15 cellular contexts compared by ENCODE assay signal in the genomic region with DNA sequence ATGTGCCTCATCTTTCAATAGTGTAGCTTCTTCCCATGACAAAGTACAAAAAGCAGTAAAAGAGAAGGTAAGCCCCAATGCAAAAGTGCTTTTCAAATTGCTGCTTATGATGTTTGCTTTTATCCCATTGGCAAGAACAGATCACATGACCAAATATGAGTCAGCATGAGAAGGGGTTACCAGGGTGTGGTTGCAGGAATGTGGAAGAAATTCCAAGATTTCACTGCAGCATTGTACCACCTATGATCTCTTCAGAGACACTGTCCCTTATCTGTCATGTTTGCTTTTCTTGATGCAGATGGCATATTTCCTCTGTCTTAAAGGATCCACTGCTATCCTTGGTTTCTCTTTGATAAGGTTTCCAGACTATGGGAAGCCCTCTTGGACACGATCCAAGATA.
DNase-seq lines count a peak whose midpoint lies in the region; ATAC-seq and TF ChIP-seq lines count a peak whose summit lies in the region.
"Had no signal": no experiment of that assay in that cellular context is flagged by ENCODE, and none has a peak within 500 bp of the region (broad histone marks: within the 10 kb centered on the region; RNA-seq: fewer than 3 reads in every experiment).

No MANE protein-coding gene starts in this region.

- TF ChIP-seq POLR2A in stomach (IDR thresholded peaks at IDR 0.05): no peak

- H2AFZ ChIP-seq in PC-3 (ENCODE audit: low read length) (no peak overlapping the region), hepatocyte (no peak overlapping the region)

- POLR2A ChIA-PET in PC-3 (lab: Charles Lee; ENCODE audit: unreplicated experiment): no interaction called here

- H3K79me2 ChIP-seq in PC-3 (ENCODE audit: low read length) (no peaks in the 10 kb centered on the region), hepatocyte (no peaks in the 10 kb centered on the region)

- no peak for TF ChIP-seq CTCF in PC-3 (conservative IDR thresholded peaks at IDR 0.05; ENCODE audit: low read depth, low read length)
- no peak for TF ChIP-seq CTCF in hepatocyte (IDR thresholded peaks at IDR 0.05; ENCODE audit: poor library complexity)
- no peak for TF ChIP-seq CTCF in stomach (IDR thresholded peaks at IDR 0.05)
- TF ChIP-seq CTCF in GM13977 (IDR thresholded peaks at IDR 0.05; ENCODE audit: extremely low read depth, insufficient read depth, missing control alignments): no peak

- BruUV-seq in PC-3 (replicated peaks; lab: Mats Ljungman, UMichigan): no TSS peak

- H3K36me3 ChIP-seq in PC-3 (ENCODE audit: low read depth, low read length): no peaks in the 10 kb centered on the region
- H3K36me3 ChIP-seq in hepatocyte (replicated peaks; ENCODE audit: insufficient read depth, low read depth): no peaks in the 10 kb centered on the region
- no peaks in the 10 kb centered on the region for H3K36me3 ChIP-seq in stomach
- H3K36me3 ChIP-seq: HAP-1 had no signal

- no peak overlapping the region for H3K9ac ChIP-seq in PC-3 (ENCODE audit: low read length)

- TF ChIP-seq EP300 in stomach (IDR thresholded peaks at IDR 0.05): no peak

- in situ Hi-C loops in GM13977 (cut with MboI; ENCODE audit: low pct_unique_long_range_greater_than_20kb, low sequenced_read_pairs, unreplicated experiment): no loop called here

- no peak overlapping the region for H3K27ac ChIP-seq in PC-3 (ENCODE audit: low read length)
- peak overlapping the region; percentile 51 for H3K27ac ChIP-seq in hepatocyte
- H3K27ac ChIP-seq in stomach: no peak overlapping the region
- H3K27ac ChIP-seq: 22Rv1 had no signal

- CTCF ChIA-PET in PC-3 (lab: Charles Lee): no interaction called here

- H3K9me3 ChIP-seq in PC-3 (ENCODE audit: low read length) (no peaks in the 10 kb centered on the region), hepatocyte (ENCODE audit: low read depth) (no peaks in the 10 kb centered on the region), stomach (no peaks in the 10 kb centered on the region)
- H3K9me3 ChIP-seq: HAP-1 had no signal

- no peaks in the 10 kb centered on the region for H3F3A ChIP-seq in PC-3 (ENCODE audit: low read length, unreplicated experiment)

- no peaks in the 10 kb centered on the region for H4K20me1 ChIP-seq in PC-3 (ENCODE audit: low read length)
- H4K20me1 ChIP-seq in hepatocyte (ENCODE audit: insufficient read depth, poor library complexity, severe bottlenecking): no peaks in the 10 kb centered on the region

- DNase-seq in DMS53 (lab: John Stamatoyannopoulos, UW): peak; percentile 42
- DNase-seq in DMS53 treated with DMSO at 0.1 percent for 48 hours (lab: John Stamatoyannopoulos, UW; ENCODE audit: unreplicated experiment): no peak
- peak; percentile 36 for DNase-seq in PC-3
- peak; percentile 56 for DNase-seq in hepatocyte (ENCODE audit: low spot score)
- no peak for DNase-seq in stimulated activated naive CD8-positive, alpha-beta T cell treated with anti-CD3 and anti-CD28 coated beads, Interleukin-15, Interleukin-2, amounts not matched to agents 100 U/mL and 50 U/mL, for 24 hours
- DNase-seq in D341Med (ENCODE audit: low spot score): no peak
- no peak for DNase-seq in stomach
- DNase-seq in GM13977 (ENCODE audit: low spot score): no peak
- DNase-seq: ACHN; C1 segment of cervical spinal cord; CD4-positive, alpha-beta T cell; GOT3 had no signal

- no peak for ATAC-seq in PC-3
- ATAC-seq in stimulated activated naive CD8-positive, alpha-beta T cell treated with anti-CD3 and anti-CD28 coated beads, Interleukin-15, Interleukin-2, amounts not matched to agents 100 U/mL and 50 U/mL, for 24 hours: no peak
- ATAC-seq: HepG2 had no signal

- H3K27me3 ChIP-seq in PC-3 (ENCODE audit: low read length): no peaks in the 10 kb centered on the region
- H3K27me3 ChIP-seq in hepatocyte: no peaks in the 10 kb centered on the region
- H3K27me3 ChIP-seq in stomach: no peaks in the 10 kb centered on the region

- no peak overlapping the region for H3K4me2 ChIP-seq in PC-3 (ENCODE audit: low read length)
- H3K4me2 ChIP-seq in hepatocyte: no peak overlapping the region

- 33% methylated on average over 1 of the region's 1 CpG for WGBS in hepatocyte (ENCODE audit: low lambda C conversion rate, missing lambda C conversion rate)
- 6 to 25% (median 20%) methylated on average over 1 of the region's 1 CpG for WGBS in stomach, 5 donors

- intact Hi-C loops in PC-3 (cut with micrococcal nuclease) (no loop called here), stomach (cut with DNase I; ENCODE audit: low total_unique reads) (no loop called here)

- no peak overlapping the region for H3K4me3 ChIP-seq in PC-3 (ENCODE audit: low read length)
- no peak overlapping the region for H3K4me3 ChIP-seq in hepatocyte
- no peak overlapping the region for H3K4me3 ChIP-seq in stomach
- H3K4me3 ChIP-seq: HAP-1 had no signal

- no peaks in the 10 kb centered on the region for H3K9me2 ChIP-seq in PC-3 (replicated peaks; ENCODE audit: low read length)
- H3K9me2 ChIP-seq in hepatocyte (replicated peaks; ENCODE audit: insufficient read depth): no peaks in the 10 kb centered on the region

- H3K4me1 ChIP-seq in PC-3 (ENCODE audit: insufficient read depth, low read length): no peaks in the 10 kb centered on the region
- no peaks in the 10 kb centered on the region for H3K4me1 ChIP-seq in hepatocyte (ENCODE audit: insufficient read depth)
- no peaks in the 10 kb centered on the region for H3K4me1 ChIP-seq in stomach
- H3K4me1 ChIP-seq: HAP-1 had no signal

Comparison
In these comparisons a context has a peak if more than half of its experiments do, and no peak if none do; other contexts are left out.
1. DNase-seq: peak in DMS53 (single experiment), PC-3 (single experiment) and hepatocyte (single experiment); none in DMS53 treated with DMSO at 0.1 percent for 48 hours (single experiment), stimulated activated naive CD8-positive, alpha-beta T cell treated with anti-CD3 and anti-CD28 coated beads, Interleukin-15, Interleukin-2, amounts not matched to agents 100 U/mL and 50 U/mL, for 24 hours (single experiment), D341Med (single experiment), stomach (single experiment) and GM13977 (single experiment).